ENCODE assay signal across 1 cellular context in the genomic region with DNA sequence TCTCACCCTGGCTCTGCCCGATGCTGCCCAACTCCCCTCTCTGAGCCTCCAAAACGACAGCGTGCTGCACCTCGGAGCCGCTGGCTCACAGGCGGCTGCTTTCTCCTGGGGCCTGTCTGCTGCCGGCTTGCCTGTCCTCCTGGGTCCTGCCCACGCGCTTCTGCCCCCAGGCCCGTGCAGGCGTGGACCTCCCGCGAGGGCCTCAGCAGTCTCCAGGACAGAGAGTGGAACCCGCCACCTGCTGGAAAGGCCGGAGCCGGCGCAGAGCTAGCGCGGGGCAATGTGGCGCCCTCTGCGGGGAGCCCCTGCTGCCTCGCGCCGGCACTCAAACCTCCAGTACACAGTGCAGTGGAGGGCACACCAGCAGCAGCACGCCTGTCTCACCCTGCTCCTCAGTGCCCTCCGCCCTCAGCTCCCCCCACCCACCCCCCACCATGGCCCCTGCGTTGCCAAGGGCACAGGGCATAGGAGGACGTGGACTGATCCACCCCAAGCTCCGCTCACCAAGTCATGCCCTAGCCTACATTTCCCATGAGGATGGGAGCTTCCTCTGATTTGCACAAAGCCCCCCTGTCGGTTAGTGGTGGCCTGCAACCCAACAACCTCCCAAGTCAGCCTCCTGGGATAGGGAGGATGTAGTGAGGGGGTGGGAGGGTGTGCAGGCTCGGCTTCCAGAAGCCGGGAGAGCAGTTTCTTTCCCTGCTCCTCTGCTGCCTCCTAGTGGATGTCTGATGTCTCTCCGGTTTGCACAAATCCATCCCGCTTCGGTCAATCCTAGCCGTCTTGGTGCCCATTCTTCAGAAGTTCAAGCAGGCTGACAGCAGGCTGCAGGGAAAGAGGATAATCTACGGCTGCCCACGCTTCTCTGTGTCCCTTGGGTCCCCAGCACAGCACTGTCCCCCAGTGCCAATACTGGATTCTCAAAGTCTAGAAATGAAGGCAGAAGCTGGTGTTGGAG.
TF ChIP-seq lines count a peak whose summit lies in the region.

No MANE protein-coding gene starts in this region.

TF ChIP-seq in liver, 16 proteins besides CTCF, POLR2A, EP300 and RAD21 (continued from another document):
- TF ChIP-seq, protein P1, sequence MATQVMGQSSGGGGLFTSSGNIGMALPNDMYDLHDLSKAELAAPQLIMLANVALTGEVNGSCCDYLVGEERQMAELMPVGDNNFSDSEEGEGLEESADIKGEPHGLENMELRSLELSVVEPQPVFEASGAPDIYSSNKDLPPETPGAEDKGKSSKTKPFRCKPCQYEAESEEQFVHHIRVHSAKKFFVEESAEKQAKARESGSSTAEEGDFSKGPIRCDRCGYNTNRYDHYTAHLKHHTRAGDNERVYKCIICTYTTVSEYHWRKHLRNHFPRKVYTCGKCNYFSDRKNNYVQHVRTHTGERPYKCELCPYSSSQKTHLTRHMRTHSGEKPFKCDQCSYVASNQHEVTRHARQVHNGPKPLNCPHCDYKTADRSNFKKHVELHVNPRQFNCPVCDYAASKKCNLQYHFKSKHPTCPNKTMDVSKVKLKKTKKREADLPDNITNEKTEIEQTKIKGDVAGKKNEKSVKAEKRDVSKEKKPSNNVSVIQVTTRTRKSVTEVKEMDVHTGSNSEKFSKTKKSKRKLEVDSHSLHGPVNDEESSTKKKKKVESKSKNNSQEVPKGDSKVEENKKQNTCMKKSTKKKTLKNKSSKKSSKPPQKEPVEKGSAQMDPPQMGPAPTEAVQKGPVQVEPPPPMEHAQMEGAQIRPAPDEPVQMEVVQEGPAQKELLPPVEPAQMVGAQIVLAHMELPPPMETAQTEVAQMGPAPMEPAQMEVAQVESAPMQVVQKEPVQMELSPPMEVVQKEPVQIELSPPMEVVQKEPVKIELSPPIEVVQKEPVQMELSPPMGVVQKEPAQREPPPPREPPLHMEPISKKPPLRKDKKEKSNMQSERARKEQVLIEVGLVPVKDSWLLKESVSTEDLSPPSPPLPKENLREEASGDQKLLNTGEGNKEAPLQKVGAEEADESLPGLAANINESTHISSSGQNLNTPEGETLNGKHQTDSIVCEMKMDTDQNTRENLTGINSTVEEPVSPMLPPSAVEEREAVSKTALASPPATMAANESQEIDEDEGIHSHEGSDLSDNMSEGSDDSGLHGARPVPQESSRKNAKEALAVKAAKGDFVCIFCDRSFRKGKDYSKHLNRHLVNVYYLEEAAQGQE (IDR thresholded peaks at IDR 0.05), result no peak
